Comparison of ENCODE assay signal across 1 cellular context in genomic region chr12:122937622-122938091, GRCh38.
TF ChIP-seq lines count a peak whose summit lies in the region.

No MANE protein-coding gene starts in this region.

TF ChIP-seq in K562, 482 proteins besides CTCF, POLR2A, EP300 and RAD21:
- TF ChIP-seq RBM25 (IDR thresholded peaks at IDR 0.05; ENCODE audit: low read depth, low read length, severe bottlenecking) (peak; percentile 86), ARID4B (CRISPR knock-in tag; IDR thresholded peaks at IDR 0.05) (no peak), HLTF (IDR thresholded peaks at IDR 0.05) (0 out of 2 replicates have a peak, but pooled peaks have one; percentile 39), BRD9 (IDR thresholded peaks at IDR 0.05; ENCODE audit: low read depth, partially characterized antibody) (no peak), PREB (CRISPR knock-in tag; IDR thresholded peaks at IDR 0.05) (no peak), HDAC1 (IDR thresholded peaks at IDR 0.05) (no peak), CEBPB (tag; IDR thresholded peaks at IDR 0.05) (0 out of 2 replicates have a peak, but pooled peaks have one; percentile 19)
